Comparison of ENCODE assay signal across 17 cellular contexts in the genomic region with DNA sequence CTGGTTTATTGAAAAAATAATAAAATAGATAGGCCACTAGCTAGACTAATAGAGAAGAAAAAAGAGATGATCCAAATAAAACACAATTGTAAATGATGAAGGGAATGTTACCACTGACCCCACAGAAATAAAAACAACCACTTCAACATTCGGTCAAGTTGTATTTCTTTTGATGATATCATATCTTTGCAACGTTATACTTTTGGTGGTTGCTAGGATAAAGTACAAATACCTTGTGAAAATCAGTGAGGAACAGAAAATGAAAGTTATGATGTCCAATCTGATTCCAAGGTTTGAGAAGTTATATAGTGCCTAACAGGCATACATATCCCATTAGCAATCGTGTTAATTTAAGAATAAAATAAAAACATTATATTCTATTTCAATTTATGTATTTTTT. TPM values are rescaled to one million over a fixed set of nuclear protein-coding genes. Genes with fewer than 3 reads are reported as not detected.
DNase-seq lines count a peak whose midpoint lies in the region; ATAC-seq and TF ChIP-seq lines count a peak whose summit lies in the region.
"Had no signal": no experiment of that assay in that cellular context is flagged by ENCODE, and none has a peak within 500 bp of the region (broad histone marks: within the 10 kb centered on the region; RNA-seq: fewer than 3 reads in every experiment).

No MANE protein-coding gene starts in this region.

- H3F3A ChIP-seq in neural progenitor cell (ENCODE audit: low read depth): no peaks in the 10 kb centered on the region

- H3K36me3 Mint-ChIP-seq in naive thymus-derived CD8-positive, alpha-beta T cell: peaks cover 0 to 9% (median 0%) of the 10 kb centered on the region in 3 donors
- H3K36me3 Mint-ChIP-seq in neural progenitor cell: no peaks in the 10 kb centered on the region
- H3K36me3 Mint-ChIP-seq: IgD-negative memory B cell had no signal

- peak overlapping the region; percentile 4 for H3K27ac ChIP-seq in ACC112 (ENCODE audit: low read depth, low read length)
- H3K27ac ChIP-seq in neural progenitor cell: no peak overlapping the region
- H3K27ac ChIP-seq: HL-60, SJSA1 had no signal

- H3K27ac Mint-ChIP-seq in naive thymus-derived CD8-positive, alpha-beta T cell: peak overlapping the region in 6 of 10 donors; percentile 22 to 93 (median 66)
- H3K27ac Mint-ChIP-seq in neural progenitor cell: no peak overlapping the region
- H3K27ac Mint-ChIP-seq: IgD-negative memory B cell had no signal

- no peak overlapping the region for H3K9ac ChIP-seq in adipocyte (ENCODE audit: low read length)
- no peak overlapping the region for H3K9ac ChIP-seq in neural progenitor cell

- no peak for ATAC-seq in naive thymus-derived CD8-positive, alpha-beta T cell
- ATAC-seq in GM18517 (IDR thresholded peaks at IDR 0.05; ENCODE audit: unreplicated experiment): no peak

- H3K4me3 ChIP-seq in ACC112 (ENCODE audit: low read depth, low read length) (no peak overlapping the region), adipocyte (ENCODE audit: low read length) (no peak overlapping the region), fibroblast of villous mesenchyme (ENCODE audit: low read depth, low read length) (no peak overlapping the region), neural progenitor cell (no peak overlapping the region)
- H3K4me3 ChIP-seq: SJSA1 had no signal

- H3K79me2 ChIP-seq in ACC112 (ENCODE audit: control insufficient read depth, insufficient read depth, low read length, unreplicated experiment): no peaks in the 10 kb centered on the region
- no peaks in the 10 kb centered on the region for H3K79me2 ChIP-seq in neural progenitor cell (ENCODE audit: low read depth)

- TF ChIP-seq CTCF in fibroblast of villous mesenchyme (IDR thresholded peaks at IDR 0.05; ENCODE audit: insufficient read depth, low read depth, low read length) (no peak), neural progenitor cell (IDR thresholded peaks at IDR 0.05) (no peak)

- H3K4me1 ChIP-seq in ACC112 (ENCODE audit: control insufficient read depth, insufficient read depth, low read length, unreplicated experiment) (no peaks in the 10 kb centered on the region), adipocyte (ENCODE audit: control insufficient read depth, insufficient read depth, low read length) (peaks cover 7% of the 10 kb centered on the region), neural progenitor cell (no peaks in the 10 kb centered on the region)

- H3K9me3 ChIP-seq in adipocyte (ENCODE audit: control insufficient read depth, low read length) (no peaks in the 10 kb centered on the region), neural progenitor cell (ENCODE audit: low read depth) (no peaks in the 10 kb centered on the region)

- DNase-seq in adipocyte (ENCODE audit: low read depth) (peak; percentile 32), fibroblast of villous mesenchyme (ENCODE audit: low read depth) (peak; percentile 69), neural progenitor cell (ENCODE audit: low spot score) (no peak), hippocampal formation (lab: John Stamatoyannopoulos, UW) (no peak)
- no peak for DNase-seq in naive thymus-derived CD8-positive, alpha-beta T cell
- DNase-seq in activated naive CD4-positive, alpha-beta T cell treated with anti-CD3 and anti-CD28 coated beads, Interleukin-2, amount 50 U/mL, for 16 hours: no peak
- DNase-seq: 8988T, C1 segment of cervical spinal cord, DMS153, HCEC 1CT, NCI-H2029, NCI-H2171 treated with DMSO at 0.1 percent for 48 hours had no signal

- H4K20me1 ChIP-seq in neural progenitor cell (ENCODE audit: low read depth): no peaks in the 10 kb centered on the region

- H3K4me2 ChIP-seq in neural progenitor cell: no peak overlapping the region

- H2AFZ ChIP-seq in ACC112 (ENCODE audit: low read length, unreplicated experiment): no peak overlapping the region
- H2AFZ ChIP-seq in neural progenitor cell (replicated peaks): no peak overlapping the region

- peaks cover 19 to 43% (median 32%) of the 10 kb centered on the region in 4 donors for H3K4me1 Mint-ChIP-seq in naive thymus-derived CD8-positive, alpha-beta T cell
- no peaks in the 10 kb centered on the region for H3K4me1 Mint-ChIP-seq in neural progenitor cell

- no peak overlapping the region for H3K4me3 Mint-ChIP-seq in naive thymus-derived CD8-positive, alpha-beta T cell
- no peak overlapping the region for H3K4me3 Mint-ChIP-seq in neural progenitor cell
- H3K4me3 Mint-ChIP-seq: IgD-negative memory B cell had no signal

- no peaks in the 10 kb centered on the region for H3K27me3 Mint-ChIP-seq in naive thymus-derived CD8-positive, alpha-beta T cell
- H3K27me3 Mint-ChIP-seq in neural progenitor cell (ENCODE audit: insufficient read depth, low read depth): peaks cover 5% of the 10 kb centered on the region
- H3K27me3 Mint-ChIP-seq: IgD-negative memory B cell had no signal

- POLR2A ChIA-PET in naive thymus-derived CD8-positive, alpha-beta T cell (lab: Charles Lee): no interaction called here

- peaks cover 0 to 12% (median 6%) of the 10 kb centered on the region in 9 donors for H3K9me3 Mint-ChIP-seq in naive thymus-derived CD8-positive, alpha-beta T cell
- peaks cover 13% of the 10 kb centered on the region for H3K9me3 Mint-ChIP-seq in neural progenitor cell

- H3K27me3 ChIP-seq in ACC112 (ENCODE audit: insufficient read depth, low read length) (no peaks in the 10 kb centered on the region), adipocyte (replicated peaks; ENCODE audit: control insufficient read depth, insufficient read depth, low read length) (no peaks in the 10 kb centered on the region), neural progenitor cell (no peaks in the 10 kb centered on the region)
- H3K27me3 ChIP-seq: SJSA1 had no signal

- H3K36me3 ChIP-seq in ACC112 (ENCODE audit: insufficient read depth, low read length): no peaks in the 10 kb centered on the region
- H3K36me3 ChIP-seq in adipocyte (ENCODE audit: control insufficient read depth, insufficient read depth, low read length, severe bottlenecking): no peaks in the 10 kb centered on the region
- H3K36me3 ChIP-seq in neural progenitor cell: no peaks in the 10 kb centered on the region
- H3K36me3 ChIP-seq: SJSA1 had no signal

RNA-seq across cellular contexts. Expression of a gene that starts 6.6 kb away (rescaled TPM):
- total RNA-seq in fibroblast of villous mesenchyme (49.0 and 69.1 TPM in 2 replicates), neural progenitor cell (ENCODE audit: low replicate concordance) (61.3 and 100 TPM in 2 replicates)
- 10 to 100 TPM; 49.8 to 55.7 TPM for total RNA-seq in naive thymus-derived CD8-positive, alpha-beta T cell
- 10 to 100 TPM; 44.0 to 73.7 (median 49.4) TPM for polyA plus RNA-seq in naive thymus-derived CD8-positive, alpha-beta T cell

RNA-seq across cellular contexts. Expression of a gene that starts 19.8 kb away (rescaled TPM):
- 5.6 and 7.1 TPM in 2 replicates for total RNA-seq in fibroblast of villous mesenchyme
- total RNA-seq in naive thymus-derived CD8-positive, alpha-beta T cell: 10 to 100 TPM; 13.0 to 17.4 TPM
- polyA plus RNA-seq in naive thymus-derived CD8-positive, alpha-beta T cell: 1 to 10 TPM; 3.6 to 6.4 (median 5.0) TPM
- 5.0 and 12.0 TPM in 2 replicates for total RNA-seq in neural progenitor cell (ENCODE audit: low replicate concordance)

Comparison
In these comparisons a context has a peak if more than half of its experiments do, and no peak if none do; other contexts are left out.
1. DNase-seq: peak in adipocyte (single experiment) and fibroblast of villous mesenchyme (single experiment); none in naive thymus-derived CD8-positive, alpha-beta T cell (0 of 10), neural progenitor cell (single experiment), activated naive CD4-positive, alpha-beta T cell treated with anti-CD3 and anti-CD28 coated beads, Interleukin-2, amount 50 U/mL, for 16 hours (single experiment) and hippocampal formation (0 of 2).